9 cellular contexts compared by ENCODE assay signal in the genomic region with DNA sequence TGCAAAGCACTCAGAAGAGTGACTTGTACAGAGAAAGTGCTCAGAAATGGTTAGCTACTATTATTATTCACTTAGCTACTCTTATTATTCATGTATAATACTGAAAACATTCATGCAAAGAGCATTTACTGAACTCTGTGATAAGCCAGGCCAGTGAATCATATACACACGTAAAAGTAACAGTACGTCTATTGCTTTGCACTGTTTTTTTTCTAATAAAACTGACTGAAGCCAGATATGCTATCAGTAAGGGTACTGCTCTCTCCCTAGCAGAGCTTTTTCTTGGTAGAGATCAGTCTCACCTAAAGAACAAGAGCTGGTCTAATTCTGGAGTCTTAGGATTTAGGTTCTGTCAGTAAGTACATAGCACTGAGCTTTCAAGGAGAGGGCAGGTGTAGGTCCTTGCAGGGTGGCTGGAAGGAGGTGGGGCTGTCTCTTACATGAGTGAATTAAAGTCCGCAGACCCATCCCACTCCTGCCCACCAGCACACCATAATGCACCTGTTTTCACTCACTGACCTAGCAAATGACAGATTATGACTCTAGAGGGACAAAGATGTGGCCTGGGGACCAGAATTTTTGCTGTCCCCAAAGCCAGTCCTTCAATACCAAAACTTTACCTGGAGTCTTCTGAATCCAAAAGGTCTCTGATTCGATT.
A peak's percentile ranks its signal among the peaks of the same experiment; 100 is the strongest.
DNase-seq lines count a peak whose midpoint lies in the region; ATAC-seq, FAIRE-seq and TF ChIP-seq lines count a peak whose summit lies in the region.
"Had no signal": no experiment of that assay in that cellular context is flagged by ENCODE, and none has a peak within 500 bp of the region (broad histone marks: within the 10 kb centered on the region; RNA-seq: fewer than 3 reads in every experiment).

No MANE protein-coding gene starts in this region.

- intact Hi-C loops in activated B cell treated with CpG ODN at 0.5 μM for 24 hours (cut with micrococcal nuclease) = loop anchor here (10.0 kb wide), 3 partner anchors 327 to 767 kb away; a partner anchor contains a TSS
- intact Hi-C loops in kidney (cut with DNase I) = no loop called here

- CTCF ChIA-PET in activated CD4-positive, alpha-beta T cell treated with anti-CD3 and anti-CD28 coated beads, Interleukin-2, amount 10 ng/mL, durations not matched to agents 7 days and 5 days (lab: Charles Lee) = interaction anchor here (0.8 to 13.0 kb wide), 5 partner anchors 9 to 209 kb away, joined by 3 to 164 read pairs (median 4); no protein-coding TSS in a partner anchor
- CTCF ChIA-PET in activated B cell treated with CpG ODN at 0.5 μM for 24 hours (lab: Charles Lee) = interaction anchor here (0.6 to 1.6 kb wide), 4 partner anchors 47 to 374 kb away, joined by 3 read pairs; no protein-coding TSS in a partner anchor

- DNase-seq in activated CD4-positive, alpha-beta T cell treated with anti-CD3 and anti-CD28 coated beads, Interleukin-2, amount 10 ng/mL, durations not matched to agents 7 days and 5 days = no peak
- DNase-seq in activated CD4-positive, alpha-beta T cell treated with anti-CD3 and anti-CD28 coated beads, Interleukin-2, amount 50 U/mL, for 1 hour = no peak
- DNase-seq in activated B cell treated with CpG ODN at 0.5 μM for 24 hours = no peak
- no peak for DNase-seq in kidney
- no peak for DNase-seq in thoracic aorta (ENCODE audit: low spot score)
- DNase-seq in AG08396 (ENCODE audit: low spot score) = no peak
- no peak for DNase-seq in iPS-NIHi7 (ENCODE audit: extremely low spot score)
- no peak for DNase-seq in NCI-H1092 (lab: John Stamatoyannopoulos, UW)
- DNase-seq: posterior cingulate gyrus had no signal

- TF ChIP-seq CTCF in activated B cell treated with CpG ODN at 0.5 μM for 24 hours (IDR thresholded peaks at IDR 0.05) (no peak), kidney (IDR thresholded peaks at IDR 0.05; ENCODE audit: borderline replicate concordance, extremely low read depth, insufficient read depth) (no peak), thoracic aorta (IDR thresholded peaks at IDR 0.05) (no peak)

- H3K27ac ChIP-seq in kidney (ENCODE audit: low read depth in 2 of 2, low read length in 2 of 2) (peak overlapping the region; percentile 96 to 98), thoracic aorta (peak overlapping the region; percentile 92 to 96)

- H3K4me1 Mint-ChIP-seq in activated CD4-positive, alpha-beta T cell treated with anti-CD3 and anti-CD28 coated beads, Interleukin-2, amount 10 ng/mL, durations not matched to agents 7 days and 5 days = peaks cover 94% of the 10 kb centered on the region
- H3K4me1 Mint-ChIP-seq in activated B cell treated with CpG ODN at 0.5 μM for 24 hours = peaks cover 100% of the 10 kb centered on the region

- H3K9me3 ChIP-seq in kidney (ENCODE audit: control insufficient read depth in 1 of 2, low read length in 2 of 2) (no peaks in the 10 kb centered on the region), thoracic aorta (no peaks in the 10 kb centered on the region)

- H3K9ac ChIP-seq in kidney (ENCODE audit: low read length in 2 of 2) = peak overlapping the region in 1 of 2 donors; percentile 0

- FAIRE-seq in kidney (lab: Jason Lieb, UNC) = no peak

- H3K4me1 ChIP-seq in kidney (ENCODE audit: control insufficient read depth in 1 of 2, insufficient read depth in 1 of 2, low read depth in 1 of 2, low read length in 2 of 2) (peaks cover 31 to 65% of the 10 kb centered on the region in 2 donors), thoracic aorta (ENCODE audit: control insufficient read depth in 1 of 2, low read depth in 2 of 2) (peaks cover 55 to 66% of the 10 kb centered on the region in 2 donors)

- H3K36me3 ChIP-seq in kidney (ENCODE audit: control insufficient read depth in 1 of 2, insufficient read depth in 2 of 2, low read length in 2 of 2) = peaks cover 2 to 11% of the 10 kb centered on the region in 2 donors
- peaks cover 3% of the 10 kb centered on the region for H3K36me3 ChIP-seq in thoracic aorta

- peak overlapping the region; percentile 98 for H3K27ac Mint-ChIP-seq in activated CD4-positive, alpha-beta T cell treated with anti-CD3 and anti-CD28 coated beads, Interleukin-2, amount 10 ng/mL, durations not matched to agents 7 days and 5 days
- peak overlapping the region; percentile 93 for H3K27ac Mint-ChIP-seq in activated B cell treated with CpG ODN at 0.5 μM for 24 hours

- peak overlapping the region; percentile 86 for H3K4me3 Mint-ChIP-seq in activated CD4-positive, alpha-beta T cell treated with anti-CD3 and anti-CD28 coated beads, Interleukin-2, amount 10 ng/mL, durations not matched to agents 7 days and 5 days
- peak overlapping the region; percentile 85 for H3K4me3 Mint-ChIP-seq in activated B cell treated with CpG ODN at 0.5 μM for 24 hours

- H3K36me3 Mint-ChIP-seq in activated CD4-positive, alpha-beta T cell treated with anti-CD3 and anti-CD28 coated beads, Interleukin-2, amount 10 ng/mL, durations not matched to agents 7 days and 5 days (ENCODE audit: low read depth) = peaks cover 47% of the 10 kb centered on the region
- peaks cover 29% of the 10 kb centered on the region for H3K36me3 Mint-ChIP-seq in activated B cell treated with CpG ODN at 0.5 μM for 24 hours (ENCODE audit: low read depth)

- H3K4me3 ChIP-seq in kidney (ENCODE audit: low read length in 2 of 2) (no peak overlapping the region), thoracic aorta (no peak overlapping the region)

- peaks cover 4% of the 10 kb centered on the region for H3K9me3 Mint-ChIP-seq in activated CD4-positive, alpha-beta T cell treated with anti-CD3 and anti-CD28 coated beads, Interleukin-2, amount 10 ng/mL, durations not matched to agents 7 days and 5 days
- no peaks in the 10 kb centered on the region for H3K9me3 Mint-ChIP-seq in activated B cell treated with CpG ODN at 0.5 μM for 24 hours

- POLR2A ChIA-PET in activated CD4-positive, alpha-beta T cell treated with anti-CD3 and anti-CD28 coated beads, Interleukin-2, amount 10 ng/mL, durations not matched to agents 7 days and 5 days (lab: Charles Lee) = interaction anchor here (0.6 to 1.0 kb wide), 2 partner anchors 59 to 139 kb away, joined by 3 read pairs; no protein-coding TSS in a partner anchor
- POLR2A ChIA-PET in activated B cell treated with CpG ODN at 0.5 μM for 24 hours (lab: Charles Lee) = interaction anchor here (0.9 to 18.1 kb wide), 23 partner anchors 7 to 197 kb away, joined by 3 to 589 read pairs (median 10); a partner anchor contains a TSS

- no peaks in the 10 kb centered on the region for H3K27me3 ChIP-seq in thoracic aorta (replicated peaks; ENCODE audit: insufficient read depth)

- no peak for ATAC-seq in activated B cell treated with CpG ODN at 0.5 μM for 24 hours (ENCODE audit: low read depth)
- ATAC-seq in thoracic aorta (ENCODE audit: insufficient number of reproducible peaks, low FRiP score, low read depth) = no peak

- no peaks in the 10 kb centered on the region for H3K27me3 Mint-ChIP-seq in activated CD4-positive, alpha-beta T cell treated with anti-CD3 and anti-CD28 coated beads, Interleukin-2, amount 10 ng/mL, durations not matched to agents 7 days and 5 days
- no peaks in the 10 kb centered on the region for H3K27me3 Mint-ChIP-seq in activated B cell treated with CpG ODN at 0.5 μM for 24 hours
